In the genomic region with DNA sequence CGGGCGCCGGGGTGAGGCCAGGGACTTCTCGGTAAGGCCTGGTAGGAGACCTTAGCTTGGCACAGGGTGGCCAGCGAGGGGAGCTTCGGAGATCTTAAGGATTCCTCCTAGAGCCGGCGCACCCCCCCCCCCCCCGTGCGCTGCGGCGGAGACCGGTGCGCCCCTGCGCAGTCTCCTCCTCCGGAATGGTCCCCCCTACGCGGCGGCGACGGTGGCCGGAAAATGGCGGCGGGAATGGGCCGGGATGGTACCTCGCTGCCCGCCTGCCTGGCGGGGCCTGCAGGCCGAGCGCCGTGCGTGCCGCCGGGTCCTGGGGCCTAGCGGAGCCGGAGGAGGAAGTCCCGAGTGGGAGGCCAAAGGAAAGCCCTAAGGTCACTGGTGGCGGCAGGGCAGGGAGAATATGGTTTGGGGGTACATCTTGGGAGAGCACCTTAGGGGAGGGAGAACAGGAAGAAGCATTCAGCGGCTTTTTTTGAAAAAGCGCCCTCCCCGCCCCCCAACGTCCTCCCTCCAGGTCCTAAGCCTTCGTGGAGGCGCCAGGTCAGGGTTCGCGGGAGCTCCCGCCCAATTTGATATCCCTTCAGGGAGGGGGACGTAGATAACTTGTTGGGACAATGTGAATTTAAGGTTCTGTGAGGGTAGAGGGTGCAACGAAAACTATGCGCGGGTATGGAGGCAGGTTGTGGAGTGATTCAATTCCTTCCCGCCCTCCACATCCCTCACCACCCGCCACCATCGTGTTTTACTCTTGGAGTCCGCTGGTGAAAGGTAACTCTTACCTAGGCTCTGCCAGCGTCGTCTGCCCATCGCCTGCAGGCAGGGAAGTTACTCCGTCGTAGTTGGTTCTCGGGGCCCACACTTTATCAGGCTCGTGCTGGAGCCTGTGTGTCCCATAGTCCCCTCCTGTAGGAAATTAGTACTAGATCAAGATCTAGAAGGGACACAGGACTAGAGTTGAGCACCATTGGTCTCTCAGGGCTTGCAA, we compare ENCODE assay signal across 1 cellular context.
A peak's percentile ranks its signal among the peaks of the same experiment; 100 is the strongest.
TF ChIP-seq lines count a peak whose summit lies in the region.

No MANE protein-coding gene starts in this region.

TF ChIP-seq in K562, 482 proteins besides CTCF, POLR2A, EP300 and RAD21 (continued from another document):
- TF ChIP-seq CHD1 (IDR thresholded peaks at IDR 0.05; ENCODE audit: low read length) (peak; percentile 91), THRB (CRISPR knock-in tag; conservative IDR thresholded peaks at IDR 0.05) (no peak), SIN3B (IDR thresholded peaks at IDR 0.05; ENCODE audit: low read depth) (peak; percentile 37; the same call in 1 of the 2 replicates), BDP1 (IDR thresholded peaks at IDR 0.05; ENCODE audit: insufficient read depth, insufficient read length) (no peak), ZNF263 (CRISPR knock-in tag; IDR thresholded peaks at IDR 0.05; ENCODE audit: borderline replicate concordance) (peak; percentile 82), E2F3 (CRISPR knock-in tag; IDR thresholded peaks at IDR 0.05) (0 out of 2 replicates have a peak, but pooled peaks have one; percentile 19), HDAC1 (IDR thresholded peaks at IDR 0.05) (peak in 1 of 2 experiments; percentile 71; a peak in 1 of 4 replicates), MXI1 (IDR thresholded peaks at IDR 0.05; ENCODE audit: low read depth, low read length) (no peak), SRSF1 (IDR thresholded peaks at IDR 0.05; ENCODE audit: low read depth, low read length) (no peak), MAZ (CRISPR knock-in tag; conservative IDR thresholded peaks at IDR 0.05 in 1 of 2, IDR thresholded peaks at IDR 0.05 in 1 of 2) (peak in 1 of 2 experiments; percentile 46; a peak in 2 of 4 replicates), SIN3A (IDR thresholded peaks at IDR 0.05; ENCODE audit: borderline replicate concordance in 2 of 2, control insufficient read depth in 1 of 2, low read depth in 2 of 2, low read length in 2 of 2) (0 out of 4 replicates have a peak, but pooled peaks of 1 of the 2 experiments have one; percentile 30), YY1 (IDR thresholded peaks at IDR 0.05; ENCODE audit: borderline replicate concordance in 1 of 3, control insufficient read depth in 1 of 3, extremely low read depth in 1 of 3, insufficient read depth in 3 of 3, insufficient read length in 1 of 3, insufficient replicate concordance in 2 of 3, low read depth in 1 of 3, low read length in 2 of 3) (peak; percentile 54 to 83 (median 79)), GATA2 (CRISPR knock-in tag; IDR thresholded peaks at IDR 0.05) (peak; percentile 64), PHF20 (IDR thresholded peaks at IDR 0.05; ENCODE audit: partially characterized antibody) (peak; percentile 50), ESRRB (CRISPR knock-in tag; IDR thresholded peaks at IDR 0.05; ENCODE audit: borderline replicate concordance) (no peak), SREBF2 (CRISPR knock-in tag; IDR thresholded peaks at IDR 0.05) (no peak), HMGN3 (IDR thresholded peaks at IDR 0.05; ENCODE audit: borderline replicate concordance, extremely low read depth, insufficient read length, low read depth, low read length) (peak; percentile 18), SAP30 (IDR thresholded peaks at IDR 0.05; ENCODE audit: borderline replicate concordance, insufficient read depth, low read depth, low read length, poor library complexity, severe bottlenecking) (peak; percentile 80), BCLAF1 (IDR thresholded peaks at IDR 0.05; ENCODE audit: borderline replicate concordance in 1 of 2, control insufficient read depth in 1 of 2, low read depth in 2 of 2, low read length in 1 of 2) (no peak), ZBTB9 (CRISPR knock-in tag; IDR thresholded peaks at IDR 0.05) (no peak), MCM3 (IDR thresholded peaks at IDR 0.05) (no peak)
- TF ChIP-seq, protein P1, sequence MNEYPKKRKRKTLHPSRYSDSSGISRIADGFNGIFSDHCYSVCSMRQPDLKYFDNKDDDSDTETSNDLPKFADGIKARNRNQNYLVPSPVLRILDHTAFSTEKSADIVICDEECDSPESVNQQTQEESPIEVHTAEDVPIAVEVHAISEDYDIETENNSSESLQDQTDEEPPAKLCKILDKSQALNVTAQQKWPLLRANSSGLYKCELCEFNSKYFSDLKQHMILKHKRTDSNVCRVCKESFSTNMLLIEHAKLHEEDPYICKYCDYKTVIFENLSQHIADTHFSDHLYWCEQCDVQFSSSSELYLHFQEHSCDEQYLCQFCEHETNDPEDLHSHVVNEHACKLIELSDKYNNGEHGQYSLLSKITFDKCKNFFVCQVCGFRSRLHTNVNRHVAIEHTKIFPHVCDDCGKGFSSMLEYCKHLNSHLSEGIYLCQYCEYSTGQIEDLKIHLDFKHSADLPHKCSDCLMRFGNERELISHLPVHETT (CRISPR knock-in tag; conservative IDR thresholded peaks at IDR 0.05 in 1 of 2, IDR thresholded peaks at IDR 0.05 in 1 of 2): peak in 1 of 2 experiments; percentile 86; a peak in 2 of 4 replicates
- TF ChIP-seq, protein P2, sequence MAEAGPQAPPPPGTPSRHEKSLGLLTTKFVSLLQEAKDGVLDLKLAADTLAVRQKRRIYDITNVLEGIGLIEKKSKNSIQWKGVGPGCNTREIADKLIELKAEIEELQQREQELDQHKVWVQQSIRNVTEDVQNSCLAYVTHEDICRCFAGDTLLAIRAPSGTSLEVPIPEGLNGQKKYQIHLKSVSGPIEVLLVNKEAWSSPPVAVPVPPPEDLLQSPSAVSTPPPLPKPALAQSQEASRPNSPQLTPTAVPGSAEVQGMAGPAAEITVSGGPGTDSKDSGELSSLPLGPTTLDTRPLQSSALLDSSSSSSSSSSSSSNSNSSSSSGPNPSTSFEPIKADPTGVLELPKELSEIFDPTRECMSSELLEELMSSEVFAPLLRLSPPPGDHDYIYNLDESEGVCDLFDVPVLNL (CRISPR knock-in tag; IDR thresholded peaks at IDR 0.05; ENCODE audit: low read depth): peak; percentile 57; the same call in 1 of the 2 replicates
TF ChIP-seq in K562: peak in this region for 66.
